7 cellular contexts compared by ENCODE assay signal in genomic region chr19:48501961-48502719, GRCh38. TPM values are rescaled to one million over a fixed set of nuclear protein-coding genes. Genes with fewer than 3 reads are reported as not detected.
DNase-seq lines count a peak whose midpoint lies in the region; ATAC-seq, FAIRE-seq and TF ChIP-seq lines count a peak whose summit lies in the region.
"Had no signal": no experiment of that assay in that cellular context is flagged by ENCODE, and none has a peak within 500 bp of the region (broad histone marks: within the 10 kb centered on the region; RNA-seq: fewer than 3 reads in every experiment).

No MANE protein-coding gene starts in this region.

- peak overlapping the region; percentile 64 for H3K4me2 ChIP-seq in HepG2 (ENCODE audit: low read depth, low read length)

- no peak overlapping the region for H3K27ac Mint-ChIP-seq in activated T-helper 1 cell treated with anti-CD3 and anti-CD28 coated beads, Interleukin-12 subunit alpha, Interleukin-12 subunit beta, Interleukin-2, Interleukin-4 antibody, amounts not matched to agents 30 ng/mL and 10 ng/mL and 1 ng/mL, durations not matched to agents 14 hours and 24 hours and 36 hours

- DNase-seq in GM19238 (ENCODE audit: insufficient read length, low spot score) (peak; percentile 83), NCI-H774 (lab: John Stamatoyannopoulos, UW) (peak; percentile 97), HepG2 (ENCODE audit: low spot score) (peak; percentile 86), superior temporal gyrus (ENCODE audit: extremely low spot score) (no peak)
- DNase-seq in activated T-helper 1 cell treated with anti-CD3 and anti-CD28 coated beads, Interleukin-12 subunit alpha, Interleukin-12 subunit beta, Interleukin-2, Interleukin-4 antibody, amounts not matched to agents 30 ng/mL and 10 ng/mL and 1 ng/mL, durations not matched to agents 14 hours and 24 hours and 36 hours (ENCODE audit: low spot score), result peak; percentile 63

- under 1% methylated on average over 16 of the region's 24 CpGs for WGBS in HepG2 (ENCODE audit: low lambda C conversion rate)

- H3K79me2 ChIP-seq in HepG2 (ENCODE audit: insufficient read depth, low read length), result no peaks in the 10 kb centered on the region

- no TSS peak for BruUV-seq in HepG2 (replicated peaks; lab: Mats Ljungman, UMichigan)

- CTCF ChIA-PET in HepG2 (lab: Yijun Ruan, JAX; ENCODE audit: low intra/inter-chr PET ratio, low total read pairs), result interaction anchor here (1.0 kb wide), 1 partner anchor 82 kb away, joined by 6 read pairs; no protein-coding TSS in a partner anchor

- H4K20me1 ChIP-seq in HepG2 (ENCODE audit: insufficient read depth, low read length), result no peaks in the 10 kb centered on the region

- 0 out of 4 replicates have a peak, but pooled peaks of 1 of the 2 experiments have one; percentile 37 for TF ChIP-seq POLR2A in HepG2 (IDR thresholded peaks at IDR 0.05; ENCODE audit: insufficient read depth in 1 of 2, low read depth in 2 of 2, low read length in 2 of 2)

- peaks cover 0 to 9% of the 10 kb centered on the region in 2 experiments; a peak in 2 of 5 replicates for H3K27me3 ChIP-seq in HepG2 (ENCODE audit: control insufficient read depth in 1 of 2, insufficient read depth in 2 of 2, low read length in 2 of 2)

- TF ChIP-seq RAD21 in HepG2 (CRISPR knock-in tag; IDR thresholded peaks at IDR 0.05), result no peak

- intact Hi-C loops in activated T-helper 1 cell treated with anti-CD3 and anti-CD28 coated beads, Interleukin-12 subunit alpha, Interleukin-12 subunit beta, Interleukin-2, Interleukin-4 antibody, amounts not matched to agents 30 ng/mL and 10 ng/mL and 1 ng/mL, durations not matched to agents 14 hours and 24 hours and 36 hours (cut with micrococcal nuclease), result loop anchor here (1.0 to 2.0 kb wide), 4 partner anchors 8 to 33 kb away; partner anchors contain the start of gene CYTH2
- intact Hi-C loops in HepG2 (cut with micrococcal nuclease; ENCODE audit: unreplicated experiment), result no loop called here

- H3K27me3 Mint-ChIP-seq in activated T-helper 1 cell treated with anti-CD3 and anti-CD28 coated beads, Interleukin-12 subunit alpha, Interleukin-12 subunit beta, Interleukin-2, Interleukin-4 antibody, amounts not matched to agents 30 ng/mL and 10 ng/mL and 1 ng/mL, durations not matched to agents 14 hours and 24 hours and 36 hours (ENCODE audit: insufficient read depth), result peaks cover 5% of the 10 kb centered on the region

- peak overlapping the region in 2 of 3 experiments; percentile 58 to 85; a peak in 3 of 6 replicates for H3K4me3 ChIP-seq in HepG2 (replicated peaks in 1 of 3; ENCODE audit: insufficient read depth in 1 of 3, low read depth in 2 of 3, low read length in 3 of 3)
- H3K4me3 ChIP-seq: uterus had no signal

- peak; percentile 1; the same call in 1 of the 2 replicates for TF ChIP-seq CTCF in HepG2 (CRISPR knock-in tag; IDR thresholded peaks at IDR 0.05)

- POLR2A ChIA-PET in HepG2 (lab: Yijun Ruan, JAX), result interaction anchor here (0.6 to 1.2 kb wide), 12 partner anchors 9 to 139 kb away, joined by 3 to 13 read pairs (median 4); partner anchors contain the start of genes RPL18, SPHK2 and TMEM143

- H3K27ac ChIP-seq in HepG2 (ENCODE audit: extremely low read length, insufficient read depth, low read length), result no peak overlapping the region
- H3K27ac ChIP-seq: uterus had no signal

- H3K9me3 ChIP-seq in HepG2 (ENCODE audit: low read length), result no peaks in the 10 kb centered on the region
- H3K9me3 ChIP-seq: uterus had no signal

- TF ChIP-seq EP300 in HepG2 (IDR thresholded peaks at IDR 0.05; ENCODE audit: low read depth in 2 of 2, low read length in 2 of 2) (no peak), HepG2 (CRISPR knock-in tag; IDR thresholded peaks at IDR 0.05; ENCODE audit: borderline replicate concordance) (no peak)

- H3K4me1 Mint-ChIP-seq in activated T-helper 1 cell treated with anti-CD3 and anti-CD28 coated beads, Interleukin-12 subunit alpha, Interleukin-12 subunit beta, Interleukin-2, Interleukin-4 antibody, amounts not matched to agents 30 ng/mL and 10 ng/mL and 1 ng/mL, durations not matched to agents 14 hours and 24 hours and 36 hours (ENCODE audit: low read depth), result peaks cover 6% of the 10 kb centered on the region

- H3K9ac ChIP-seq in HepG2 (ENCODE audit: insufficient read depth, low read depth, low read length), result peak overlapping the region; percentile 10; the same call in 1 of the 2 replicates

- H3K9me3 Mint-ChIP-seq in activated T-helper 1 cell treated with anti-CD3 and anti-CD28 coated beads, Interleukin-12 subunit alpha, Interleukin-12 subunit beta, Interleukin-2, Interleukin-4 antibody, amounts not matched to agents 30 ng/mL and 10 ng/mL and 1 ng/mL, durations not matched to agents 14 hours and 24 hours and 36 hours, result no peaks in the 10 kb centered on the region

- peaks cover 43% of the 10 kb centered on the region for H3K4me1 ChIP-seq in HepG2 (ENCODE audit: insufficient read depth, low read length)
- H3K4me1 ChIP-seq: uterus had no signal

- H3K36me3 ChIP-seq in HepG2 (replicated peaks in 1 of 2; ENCODE audit: control insufficient read depth in 1 of 2, insufficient read depth in 2 of 2, low read length in 2 of 2), result no peaks in the 10 kb centered on the region
- H3K36me3 ChIP-seq: uterus had no signal

- ATAC-seq in HepG2, result peak; percentile 64
- no peak for ATAC-seq in HG03108 (IDR thresholded peaks at IDR 0.05; ENCODE audit: unreplicated experiment)

- no peak for FAIRE-seq in HepG2 (lab: Jason Lieb, UNC)

- no peaks in the 10 kb centered on the region for H3K36me3 Mint-ChIP-seq in activated T-helper 1 cell treated with anti-CD3 and anti-CD28 coated beads, Interleukin-12 subunit alpha, Interleukin-12 subunit beta, Interleukin-2, Interleukin-4 antibody, amounts not matched to agents 30 ng/mL and 10 ng/mL and 1 ng/mL, durations not matched to agents 14 hours and 24 hours and 36 hours (ENCODE audit: low read depth)

- no peak overlapping the region for H2AFZ ChIP-seq in HepG2 (ENCODE audit: low read length)

- peak overlapping the region; percentile 54 for H3K4me3 Mint-ChIP-seq in activated T-helper 1 cell treated with anti-CD3 and anti-CD28 coated beads, Interleukin-12 subunit alpha, Interleukin-12 subunit beta, Interleukin-2, Interleukin-4 antibody, amounts not matched to agents 30 ng/mL and 10 ng/mL and 1 ng/mL, durations not matched to agents 14 hours and 24 hours and 36 hours

- in situ Hi-C loops in HepG2 (cut with HindIII; ENCODE audit: extremely low pct_ligation_motif_present, low pct_unique_long_range_greater_than_20kb), result loop anchor here (5.0 kb wide), 1 partner anchor 85 kb away; no protein-coding TSS in a partner anchor

RNA-seq across cellular contexts. Expression of gene LMTK3, which starts 9.5 kb away (rescaled TPM):
- 2.0 and 3.1 TPM in 2 replicates for total RNA-seq in activated T-helper 1 cell treated with anti-CD3 and anti-CD28 coated beads, Interleukin-12 subunit alpha, Interleukin-12 subunit beta, Interleukin-2, Interleukin-4 antibody, amounts not matched to agents 30 ng/mL and 10 ng/mL and 1 ng/mL, durations not matched to agents 14 hours and 24 hours and 36 hours
- total RNA-seq in HepG2 (2016; rRNA removed; fragmentation: Illumina TruSeq; extraction: Trizol), result 0.22 and 0.29 TPM in 2 replicates
- total RNA-seq in HepG2 (2016; cell fraction: cytosol; rRNA removed; fragmentation: Illumina TruSeq; extraction: Trizol; ENCODE audit: low read depth), result 0.10 and 0.18 TPM in 2 replicates
- 0.27 and 0.45 TPM in 2 replicates for total RNA-seq in HepG2 (2016; cell fraction: insoluble cytoplasmic fraction; rRNA removed; fragmentation: Illumina TruSeq; extraction: Trizol)
- total RNA-seq in HepG2 (2016; cell fraction: membrane; rRNA removed; fragmentation: Illumina TruSeq; extraction: Trizol), result 0.09 and 0.21 TPM in 2 replicates
- 0.38 and 0.47 TPM in 2 replicates for total RNA-seq in HepG2 (2016; cell fraction: nucleus; rRNA removed; fragmentation: Illumina TruSeq; extraction: Trizol)
- polyA plus RNA-seq in HepG2 (2011; rRNA removed), result 0.18 and 0.30 TPM in 2 replicates
- polyA plus RNA-seq in HepG2 (2011; cell fraction: cytosol; rRNA removed), result 0.10 and 0.19 TPM in 2 replicates
- 1.7 and 2.2 TPM in 2 replicates for polyA plus RNA-seq in HepG2 (2011; cell fraction: nucleus; rRNA removed)
- polyA plus RNA-seq in HepG2 (2012), result 1.6 and 2.0 TPM in 2 replicates
- 0.05 and 0.07 TPM in 2 replicates for polyA plus RNA-seq in HepG2 (2016; cell fraction: cytosol; fragmentation: Illumina TruSeq; extraction: Trizol; ENCODE audit: low read depth)
- 0.45 and 0.47 TPM in 2 replicates for polyA plus RNA-seq in HepG2 (2016; cell fraction: insoluble cytoplasmic fraction; fragmentation: Illumina TruSeq; extraction: Trizol; ENCODE audit: low read depth)
- 0.09 and 0.14 TPM in 2 replicates for polyA plus RNA-seq in HepG2 (2016; cell fraction: membrane; fragmentation: Illumina TruSeq; extraction: Trizol; ENCODE audit: low read depth)
- polyA plus RNA-seq in HepG2 (2016; cell fraction: nucleus; fragmentation: Illumina TruSeq; extraction: Trizol; ENCODE audit: insufficient read depth, low read depth), result 1.5 and 1.6 TPM in 2 replicates
- 0.16 and 0.23 TPM in 2 replicates for polyA minus RNA-seq in HepG2 (2011; rRNA and poly(A)+ RNA removed; ENCODE audit: low replicate concordance)
- polyA minus RNA-seq in HepG2 (2011; cell fraction: cytosol; rRNA and poly(A)+ RNA removed), result 0.18 and 0.69 TPM in 2 replicates
- 0.25 and 0.39 TPM in 2 replicates for polyA minus RNA-seq in HepG2 (2011; cell fraction: nucleus; rRNA and poly(A)+ RNA removed)

RNA-seq across cellular contexts. Expression of gene CYTH2, which starts 33.0 kb away (rescaled TPM):
- total RNA-seq in activated T-helper 1 cell treated with anti-CD3 and anti-CD28 coated beads, Interleukin-12 subunit alpha, Interleukin-12 subunit beta, Interleukin-2, Interleukin-4 antibody, amounts not matched to agents 30 ng/mL and 10 ng/mL and 1 ng/mL, durations not matched to agents 14 hours and 24 hours and 36 hours, result 35.9 and 37.1 TPM in 2 replicates
- 9.6 and 16.5 TPM in 2 replicates for total RNA-seq in HepG2 (2016; rRNA removed; fragmentation: Illumina TruSeq; extraction: Trizol)
- 2.8 and 3.0 TPM in 2 replicates for total RNA-seq in HepG2 (2016; cell fraction: cytosol; rRNA removed; fragmentation: Illumina TruSeq; extraction: Trizol; ENCODE audit: low read depth)
- total RNA-seq in HepG2 (2016; cell fraction: insoluble cytoplasmic fraction; rRNA removed; fragmentation: Illumina TruSeq; extraction: Trizol), result 8.4 and 15.9 TPM in 2 replicates
- 4.9 and 7.0 TPM in 2 replicates for total RNA-seq in HepG2 (2016; cell fraction: membrane; rRNA removed; fragmentation: Illumina TruSeq; extraction: Trizol)
- 16.4 and 17.2 TPM in 2 replicates for total RNA-seq in HepG2 (2016; cell fraction: nucleus; rRNA removed; fragmentation: Illumina TruSeq; extraction: Trizol)
- 39.3 and 48.3 TPM in 2 replicates for polyA plus RNA-seq in HepG2 (2011; rRNA removed)
- polyA plus RNA-seq in HepG2 (2011; cell fraction: cytosol; rRNA removed), result 18.2 and 20.7 TPM in 2 replicates
- polyA plus RNA-seq in HepG2 (2011; cell fraction: nucleus; rRNA removed), result 185 and 188 TPM in 2 replicates
- 26.4 and 29.2 TPM in 2 replicates for polyA plus RNA-seq in HepG2 (2012)
- 3.2 and 3.5 TPM in 2 replicates for polyA plus RNA-seq in HepG2 (2016; cell fraction: cytosol; fragmentation: Illumina TruSeq; extraction: Trizol; ENCODE audit: low read depth)
- polyA plus RNA-seq in HepG2 (2016; cell fraction: insoluble cytoplasmic fraction; fragmentation: Illumina TruSeq; extraction: Trizol; ENCODE audit: low read depth), result 14.6 and 14.8 TPM in 2 replicates
- 6.2 and 6.8 TPM in 2 replicates for polyA plus RNA-seq in HepG2 (2016; cell fraction: membrane; fragmentation: Illumina TruSeq; extraction: Trizol; ENCODE audit: low read depth)
- polyA plus RNA-seq in HepG2 (2016; cell fraction: nucleus; fragmentation: Illumina TruSeq; extraction: Trizol; ENCODE audit: insufficient read depth, low read depth), result 61.4 and 71.7 TPM in 2 replicates
- polyA minus RNA-seq in HepG2 (2011; rRNA and poly(A)+ RNA removed; ENCODE audit: low replicate concordance), result 37.0 and 50.0 TPM in 2 replicates
- 7.5 and 8.4 TPM in 2 replicates for polyA minus RNA-seq in HepG2 (2011; cell fraction: cytosol; rRNA and poly(A)+ RNA removed)
- 37.6 and 43.0 TPM in 2 replicates for polyA minus RNA-seq in HepG2 (2011; cell fraction: nucleus; rRNA and poly(A)+ RNA removed)

RNA-seq across cellular contexts. Expression of gene KCNJ14, which starts 46.8 kb away (rescaled TPM):
- total RNA-seq in activated T-helper 1 cell treated with anti-CD3 and anti-CD28 coated beads, Interleukin-12 subunit alpha, Interleukin-12 subunit beta, Interleukin-2, Interleukin-4 antibody, amounts not matched to agents 30 ng/mL and 10 ng/mL and 1 ng/mL, durations not matched to agents 14 hours and 24 hours and 36 hours, result 2.2 and 2.4 TPM in 2 replicates
- total RNA-seq in HepG2 (2016; rRNA removed; fragmentation: Illumina TruSeq; extraction: Trizol), result 0.17 and 0.20 TPM in 2 replicates
- total RNA-seq in HepG2 (2016; cell fraction: cytosol; rRNA removed; fragmentation: Illumina TruSeq; extraction: Trizol; ENCODE audit: low read depth), result 0.09 TPM in 1 of 2 replicates, not detected in the other
- 0.15 and 0.19 TPM in 2 replicates for total RNA-seq in HepG2 (2016; cell fraction: insoluble cytoplasmic fraction; rRNA removed; fragmentation: Illumina TruSeq; extraction: Trizol)
- total RNA-seq in HepG2 (2016; cell fraction: membrane; rRNA removed; fragmentation: Illumina TruSeq; extraction: Trizol), result 0.10 and 0.15 TPM in 2 replicates
- 0.25 and 0.43 TPM in 2 replicates for total RNA-seq in HepG2 (2016; cell fraction: nucleus; rRNA removed; fragmentation: Illumina TruSeq; extraction: Trizol)
- polyA plus RNA-seq in HepG2 (2011; rRNA removed), result 0.46 and 0.51 TPM in 2 replicates
- 0.14 and 0.17 TPM in 2 replicates for polyA plus RNA-seq in HepG2 (2011; cell fraction: cytosol; rRNA removed)
- polyA plus RNA-seq in HepG2 (2011; cell fraction: nucleus; rRNA removed), result 3.1 and 3.8 TPM in 2 replicates
- polyA plus RNA-seq in HepG2 (2012), result 0.72 and 0.89 TPM in 2 replicates
- 0.03 TPM in 1 of 2 replicates, not detected in the other for polyA plus RNA-seq in HepG2 (2016; cell fraction: cytosol; fragmentation: Illumina TruSeq; extraction: Trizol; ENCODE audit: low read depth)
- 0.05 and 0.12 TPM in 2 replicates for polyA plus RNA-seq in HepG2 (2016; cell fraction: insoluble cytoplasmic fraction; fragmentation: Illumina TruSeq; extraction: Trizol; ENCODE audit: low read depth)
- 0.11 TPM in 1 of 2 replicates, not detected in the other for polyA plus RNA-seq in HepG2 (2016; cell fraction: membrane; fragmentation: Illumina TruSeq; extraction: Trizol; ENCODE audit: low read depth)
- 0.65 and 0.97 TPM in 2 replicates for polyA plus RNA-seq in HepG2 (2016; cell fraction: nucleus; fragmentation: Illumina TruSeq; extraction: Trizol; ENCODE audit: insufficient read depth, low read depth)
- polyA minus RNA-seq in HepG2 (2011; rRNA and poly(A)+ RNA removed; ENCODE audit: low replicate concordance), result 3.6 TPM in 2 replicates
- 0.20 and 0.35 TPM in 2 replicates for polyA minus RNA-seq in HepG2 (2011; cell fraction: cytosol; rRNA and poly(A)+ RNA removed)
- polyA minus RNA-seq in HepG2 (2011; cell fraction: nucleus; rRNA and poly(A)+ RNA removed), result 2.0 and 2.4 TPM in 2 replicates

RNA-seq across cellular contexts. Expression of gene SULT2B1, which starts 49.8 kb away (rescaled TPM):
- not detected in 2 replicates for total RNA-seq in activated T-helper 1 cell treated with anti-CD3 and anti-CD28 coated beads, Interleukin-12 subunit alpha, Interleukin-12 subunit beta, Interleukin-2, Interleukin-4 antibody, amounts not matched to agents 30 ng/mL and 10 ng/mL and 1 ng/mL, durations not matched to agents 14 hours and 24 hours and 36 hours
- total RNA-seq in HepG2 (2016; rRNA removed; fragmentation: Illumina TruSeq; extraction: Trizol), result not detected in 2 replicates
- total RNA-seq in HepG2 (2016; cell fraction: cytosol; rRNA removed; fragmentation: Illumina TruSeq; extraction: Trizol; ENCODE audit: low read depth), result not detected in 2 replicates
- total RNA-seq in HepG2 (2016; cell fraction: insoluble cytoplasmic fraction; rRNA removed; fragmentation: Illumina TruSeq; extraction: Trizol), result not detected in 2 replicates
- not detected in 2 replicates for total RNA-seq in HepG2 (2016; cell fraction: membrane; rRNA removed; fragmentation: Illumina TruSeq; extraction: Trizol)
- not detected in 2 replicates for total RNA-seq in HepG2 (2016; cell fraction: nucleus; rRNA removed; fragmentation: Illumina TruSeq; extraction: Trizol)
- polyA plus RNA-seq in HepG2 (2011; rRNA removed), result 0.07 and 0.13 TPM in 2 replicates
- not detected in 2 replicates for polyA plus RNA-seq in HepG2 (2011; cell fraction: cytosol; rRNA removed)
- not detected in 2 replicates for polyA plus RNA-seq in HepG2 (2011; cell fraction: nucleus; rRNA removed)
- polyA plus RNA-seq in HepG2 (2012), result 0.19 TPM in 1 of 2 replicates, not detected in the other
- 0.14 TPM in 1 of 2 replicates, not detected in the other for polyA plus RNA-seq in HepG2 (2016; cell fraction: cytosol; fragmentation: Illumina TruSeq; extraction: Trizol; ENCODE audit: low read depth)
- polyA plus RNA-seq in HepG2 (2016; cell fraction: insoluble cytoplasmic fraction; fragmentation: Illumina TruSeq; extraction: Trizol; ENCODE audit: low read depth), result not detected in 2 replicates
- not detected in 2 replicates for polyA plus RNA-seq in HepG2 (2016; cell fraction: membrane; fragmentation: Illumina TruSeq; extraction: Trizol; ENCODE audit: low read depth)
- polyA plus RNA-seq in HepG2 (2016; cell fraction: nucleus; fragmentation: Illumina TruSeq; extraction: Trizol; ENCODE audit: insufficient read depth, low read depth), result not detected in 2 replicates
- polyA minus RNA-seq in HepG2 (2011; rRNA and poly(A)+ RNA removed; ENCODE audit: low replicate concordance), result 0.30 and 0.56 TPM in 2 replicates
- not detected in 2 replicates for polyA minus RNA-seq in HepG2 (2011; cell fraction: cytosol; rRNA and poly(A)+ RNA removed)
- polyA minus RNA-seq in HepG2 (2011; cell fraction: nucleus; rRNA and poly(A)+ RNA removed), result not detected in 2 replicates

RNA-seq across cellular contexts. Expression of gene GRWD1, which starts 56.4 kb away (rescaled TPM):
- 96.0 and 100 TPM in 2 replicates for total RNA-seq in activated T-helper 1 cell treated with anti-CD3 and anti-CD28 coated beads, Interleukin-12 subunit alpha, Interleukin-12 subunit beta, Interleukin-2, Interleukin-4 antibody, amounts not matched to agents 30 ng/mL and 10 ng/mL and 1 ng/mL, durations not matched to agents 14 hours and 24 hours and 36 hours
- total RNA-seq in HepG2 (2016; rRNA removed; fragmentation: Illumina TruSeq; extraction: Trizol), result 46.6 and 52.3 TPM in 2 replicates
- 5.2 and 5.4 TPM in 2 replicates for total RNA-seq in HepG2 (2016; cell fraction: cytosol; rRNA removed; fragmentation: Illumina TruSeq; extraction: Trizol; ENCODE audit: low read depth)
- 41.4 and 47.5 TPM in 2 replicates for total RNA-seq in HepG2 (2016; cell fraction: insoluble cytoplasmic fraction; rRNA removed; fragmentation: Illumina TruSeq; extraction: Trizol)
- total RNA-seq in HepG2 (2016; cell fraction: membrane; rRNA removed; fragmentation: Illumina TruSeq; extraction: Trizol), result 11.1 and 15.5 TPM in 2 replicates
- total RNA-seq in HepG2 (2016; cell fraction: nucleus; rRNA removed; fragmentation: Illumina TruSeq; extraction: Trizol), result 19.7 and 21.0 TPM in 2 replicates
- 10.8 and 13.4 TPM in 2 replicates for polyA plus RNA-seq in HepG2 (2011; rRNA removed)
- 10.4 and 13.0 TPM in 2 replicates for polyA plus RNA-seq in HepG2 (2011; cell fraction: cytosol; rRNA removed)
- polyA plus RNA-seq in HepG2 (2011; cell fraction: nucleus; rRNA removed), result 13.4 and 14.2 TPM in 2 replicates
- 13.3 and 14.3 TPM in 2 replicates for polyA plus RNA-seq in HepG2 (2012)
- polyA plus RNA-seq in HepG2 (2016; cell fraction: cytosol; fragmentation: Illumina TruSeq; extraction: Trizol; ENCODE audit: low read depth), result 4.1 and 4.4 TPM in 2 replicates
- polyA plus RNA-seq in HepG2 (2016; cell fraction: insoluble cytoplasmic fraction; fragmentation: Illumina TruSeq; extraction: Trizol; ENCODE audit: low read depth), result 36.7 and 46.2 TPM in 2 replicates
- polyA plus RNA-seq in HepG2 (2016; cell fraction: membrane; fragmentation: Illumina TruSeq; extraction: Trizol; ENCODE audit: low read depth), result 5.9 and 7.9 TPM in 2 replicates
- polyA plus RNA-seq in HepG2 (2016; cell fraction: nucleus; fragmentation: Illumina TruSeq; extraction: Trizol; ENCODE audit: insufficient read depth, low read depth), result 23.1 and 26.5 TPM in 2 replicates
- polyA minus RNA-seq in HepG2 (2011; rRNA and poly(A)+ RNA removed; ENCODE audit: low replicate concordance), result 25.6 and 30.2 TPM in 2 replicates
- 12.1 and 17.9 TPM in 2 replicates for polyA minus RNA-seq in HepG2 (2011; cell fraction: cytosol; rRNA and poly(A)+ RNA removed)
- polyA minus RNA-seq in HepG2 (2011; cell fraction: nucleus; rRNA and poly(A)+ RNA removed), result 13.7 and 20.3 TPM in 2 replicates
